ENCODE assay signal across 16 cellular contexts in genomic region chr5:89105836-89106235, GRCh38.
"Had no signal": no experiment of that assay in that cellular context is flagged by ENCODE, and none has a peak within 500 bp of the region (broad histone marks: within the 10 kb centered on the region; RNA-seq: fewer than 3 reads in every experiment).

No MANE protein-coding gene starts in this region.

- H3K4me3 ChIP-seq: pancreas, spleen, tibial artery, vagina had no signal

- DNase-seq: activated CD4-positive, alpha-beta T cell treated with anti-CD3 and anti-CD28 coated beads, Interleukin-2, amount 10 ng/mL, durations not matched to agents 24 days and 14 days; activated CD4-positive, CD25-positive, alpha-beta regulatory T cell; activated CD8-positive, alpha-beta memory T cell treated with anti-CD3 and anti-CD28 coated beads, Interleukin-2, amount 50 U/mL, for 4 hours; activated CD8-positive, alpha-beta T cell treated with anti-CD3 and anti-CD28 coated beads, Interleukin-2, amount 10 ng/mL, durations not matched to agents 7 days and 5 days; activated gamma-delta T cell; activated T-cell treated with anti-CD3 and anti-CD28 coated beads, Interleukin-2, amount 50 U/mL, for 72 hours; amniotic stem cell; effector memory CD4-positive, alpha-beta T cell; hypothalamus; kidney glomerular epithelial cell; midbrain; naive thymus-derived CD4-positive, alpha-beta T cell; pancreas; spleen; tibial artery had no signal
